1 cellular context compared by ENCODE assay signal in the genomic region with DNA sequence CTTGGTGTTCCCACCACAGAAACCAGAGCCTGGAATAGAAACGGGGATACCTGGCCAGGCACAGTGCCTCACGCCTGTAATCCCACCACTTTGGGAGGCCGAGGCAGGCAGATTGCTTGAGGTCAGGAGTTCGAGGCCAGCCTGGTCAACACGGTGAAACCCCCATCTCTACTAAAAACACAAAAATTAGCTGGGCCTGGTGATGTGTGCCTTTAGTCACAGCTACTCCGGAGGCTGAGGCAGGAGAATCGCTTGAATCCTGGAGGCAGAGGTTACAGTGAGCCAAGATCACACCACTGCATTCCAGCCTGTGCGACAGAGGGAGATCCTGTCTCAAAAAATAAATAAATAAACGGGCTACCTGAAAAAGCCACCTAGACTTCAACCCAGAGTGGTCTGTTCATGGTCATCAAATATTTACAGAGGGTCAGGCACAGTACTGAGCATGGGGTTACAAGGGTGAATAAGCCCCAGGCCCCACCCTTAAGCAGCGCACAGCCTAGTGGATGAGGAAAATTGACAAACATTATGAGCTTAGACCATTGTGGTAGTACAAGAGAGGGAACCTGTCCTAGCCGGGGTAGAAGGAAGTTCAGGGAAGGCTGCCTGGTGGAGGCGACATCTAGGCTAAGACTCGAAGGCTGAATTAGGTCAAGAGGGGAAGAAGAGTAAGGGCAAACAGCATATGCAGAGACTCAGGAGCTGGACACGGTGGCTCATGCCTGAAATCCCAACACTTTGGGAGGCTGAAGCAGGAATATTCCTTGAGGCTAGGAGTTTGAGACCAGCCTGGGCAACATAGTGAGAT.
A peak's percentile ranks its signal among the peaks of the same experiment; 100 is the strongest.
TF ChIP-seq lines count a peak whose summit lies in the region.

No MANE protein-coding gene starts in this region.

TF ChIP-seq in HepG2, 621 proteins besides CTCF, POLR2A, EP300 and RAD21 (continued from another document and continues in another):
- TF ChIP-seq ZFP36 (IDR thresholded peaks at IDR 0.05; ENCODE audit: borderline replicate concordance, low read depth, low read length, partially characterized antibody) (peak; percentile 98), DPF2 (CRISPR knock-in tag; IDR thresholded peaks at IDR 0.05; ENCODE audit: borderline replicate concordance, low read depth) (peak; percentile 91), ATF7-NPFF (CRISPR knock-in tag; IDR thresholded peaks at IDR 0.05; ENCODE audit: low read depth) (0 out of 2 replicates have a peak, but pooled peaks have one; percentile 8), HNRNPLL (IDR thresholded peaks at IDR 0.05; ENCODE audit: low read depth, low read length, poor library complexity, severe bottlenecking) (no peak), GATAD1 (CRISPR knock-in tag; IDR thresholded peaks at IDR 0.05) (peak; percentile 78), RBAK (CRISPR knock-in tag; IDR thresholded peaks at IDR 0.05) (0 out of 2 replicates have a peak, but pooled peaks have one; percentile 38), ZNF207 (IDR thresholded peaks at IDR 0.05; ENCODE audit: borderline replicate concordance) (no peak), REPIN1 (CRISPR knock-in tag; IDR thresholded peaks at IDR 0.05; ENCODE audit: borderline replicate concordance, low read depth) (peak; percentile 87; the same call in 1 of the 2 replicates), HNF4A (CRISPR knock-in tag; IDR thresholded peaks at IDR 0.05) (peak; percentile 92), PHF20 (CRISPR knock-in tag; IDR thresholded peaks at IDR 0.05) (peak; percentile 44; the same call in 1 of the 2 replicates), TBX2 (CRISPR knock-in tag; IDR thresholded peaks at IDR 0.05; ENCODE audit: borderline replicate concordance) (peak; percentile 95), ZC3H13 (CRISPR knock-in tag; IDR thresholded peaks at IDR 0.05) (peak; percentile 62; the same call in 1 of the 2 replicates), ZNF460 (CRISPR knock-in tag; IDR thresholded peaks at IDR 0.05; ENCODE audit: borderline replicate concordance) (peak; percentile 43; the same call in 1 of the 2 replicates), ZNF841 (CRISPR knock-in tag; IDR thresholded peaks at IDR 0.05; ENCODE audit: borderline replicate concordance) (no peak)
- TF ChIP-seq, protein P1, sequence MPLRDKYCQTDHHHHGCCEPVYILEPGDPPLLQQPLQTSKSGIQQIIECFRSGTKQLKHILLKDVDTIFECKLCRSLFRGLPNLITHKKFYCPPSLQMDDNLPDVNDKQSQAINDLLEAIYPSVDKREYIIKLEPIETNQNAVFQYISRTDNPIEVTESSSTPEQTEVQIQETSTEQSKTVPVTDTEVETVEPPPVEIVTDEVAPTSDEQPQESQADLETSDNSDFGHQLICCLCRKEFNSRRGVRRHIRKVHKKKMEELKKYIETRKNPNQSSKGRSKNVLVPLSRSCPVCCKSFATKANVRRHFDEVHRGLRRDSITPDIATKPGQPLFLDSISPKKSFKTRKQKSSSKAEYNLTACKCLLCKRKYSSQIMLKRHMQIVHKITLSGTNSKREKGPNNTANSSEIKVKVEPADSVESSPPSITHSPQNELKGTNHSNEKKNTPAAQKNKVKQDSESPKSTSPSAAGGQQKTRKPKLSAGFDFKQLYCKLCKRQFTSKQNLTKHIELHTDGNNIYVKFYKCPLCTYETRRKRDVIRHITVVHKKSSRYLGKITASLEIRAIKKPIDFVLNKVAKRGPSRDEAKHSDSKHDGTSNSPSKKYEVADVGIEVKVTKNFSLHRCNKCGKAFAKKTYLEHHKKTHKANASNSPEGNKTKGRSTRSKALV (CRISPR knock-in tag; IDR thresholded peaks at IDR 0.05) = peak; percentile 87; the same call in 1 of the 2 replicates
- TF ChIP-seq, protein P2, sequence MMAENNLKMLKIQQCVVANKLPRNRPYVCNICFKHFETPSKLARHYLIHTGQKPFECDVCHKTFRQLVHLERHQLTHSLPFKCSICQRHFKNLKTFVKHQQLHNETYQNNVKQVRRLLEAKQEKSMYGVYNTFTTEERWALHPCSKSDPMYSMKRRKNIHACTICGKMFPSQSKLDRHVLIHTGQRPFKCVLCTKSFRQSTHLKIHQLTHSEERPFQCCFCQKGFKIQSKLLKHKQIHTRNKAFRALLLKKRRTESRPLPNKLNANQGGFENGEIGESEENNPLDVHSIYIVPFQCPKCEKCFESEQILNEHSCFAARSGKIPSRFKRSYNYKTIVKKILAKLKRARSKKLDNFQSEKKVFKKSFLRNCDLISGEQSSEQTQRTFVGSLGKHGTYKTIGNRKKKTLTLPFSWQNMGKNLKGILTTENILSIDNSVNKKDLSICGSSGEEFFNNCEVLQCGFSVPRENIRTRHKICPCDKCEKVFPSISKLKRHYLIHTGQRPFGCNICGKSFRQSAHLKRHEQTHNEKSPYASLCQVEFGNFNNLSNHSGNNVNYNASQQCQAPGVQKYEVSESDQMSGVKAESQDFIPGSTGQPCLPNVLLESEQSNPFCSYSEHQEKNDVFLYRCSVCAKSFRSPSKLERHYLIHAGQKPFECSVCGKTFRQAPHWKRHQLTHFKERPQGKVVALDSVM (CRISPR knock-in tag; IDR thresholded peaks at IDR 0.05) = peak; percentile 100
- TF ChIP-seq, protein P3, sequence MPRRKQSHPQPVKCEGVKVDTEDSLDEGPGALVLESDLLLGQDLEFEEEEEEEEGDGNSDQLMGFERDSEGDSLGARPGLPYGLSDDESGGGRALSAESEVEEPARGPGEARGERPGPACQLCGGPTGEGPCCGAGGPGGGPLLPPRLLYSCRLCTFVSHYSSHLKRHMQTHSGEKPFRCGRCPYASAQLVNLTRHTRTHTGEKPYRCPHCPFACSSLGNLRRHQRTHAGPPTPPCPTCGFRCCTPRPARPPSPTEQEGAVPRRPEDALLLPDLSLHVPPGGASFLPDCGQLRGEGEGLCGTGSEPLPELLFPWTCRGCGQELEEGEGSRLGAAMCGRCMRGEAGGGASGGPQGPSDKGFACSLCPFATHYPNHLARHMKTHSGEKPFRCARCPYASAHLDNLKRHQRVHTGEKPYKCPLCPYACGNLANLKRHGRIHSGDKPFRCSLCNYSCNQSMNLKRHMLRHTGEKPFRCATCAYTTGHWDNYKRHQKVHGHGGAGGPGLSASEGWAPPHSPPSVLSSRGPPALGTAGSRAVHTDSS (CRISPR knock-in tag; conservative IDR thresholded peaks at IDR 0.05) = no peak
- TF ChIP-seq, protein P4, sequence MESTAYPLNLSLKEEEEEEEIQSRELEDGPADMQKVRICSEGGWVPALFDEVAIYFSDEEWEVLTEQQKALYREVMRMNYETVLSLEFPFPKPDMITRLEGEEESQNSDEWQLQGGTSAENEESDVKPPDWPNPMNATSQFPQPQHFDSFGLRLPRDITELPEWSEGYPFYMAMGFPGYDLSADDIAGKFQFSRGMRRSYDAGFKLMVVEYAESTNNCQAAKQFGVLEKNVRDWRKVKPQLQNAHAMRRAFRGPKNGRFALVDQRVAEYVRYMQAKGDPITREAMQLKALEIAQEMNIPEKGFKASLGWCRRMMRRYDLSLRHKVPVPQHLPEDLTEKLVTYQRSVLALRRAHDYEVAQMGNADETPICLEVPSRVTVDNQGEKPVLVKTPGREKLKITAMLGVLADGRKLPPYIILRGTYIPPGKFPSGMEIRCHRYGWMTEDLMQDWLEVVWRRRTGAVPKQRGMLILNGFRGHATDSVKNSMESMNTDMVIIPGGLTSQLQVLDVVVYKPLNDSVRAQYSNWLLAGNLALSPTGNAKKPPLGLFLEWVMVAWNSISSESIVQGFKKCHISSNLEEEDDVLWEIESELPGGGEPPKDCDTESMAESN (CRISPR knock-in tag; conservative IDR thresholded peaks at IDR 0.05) = peak; percentile 83; the same call in 1 of the 2 replicates
- TF ChIP-seq, protein P5, sequence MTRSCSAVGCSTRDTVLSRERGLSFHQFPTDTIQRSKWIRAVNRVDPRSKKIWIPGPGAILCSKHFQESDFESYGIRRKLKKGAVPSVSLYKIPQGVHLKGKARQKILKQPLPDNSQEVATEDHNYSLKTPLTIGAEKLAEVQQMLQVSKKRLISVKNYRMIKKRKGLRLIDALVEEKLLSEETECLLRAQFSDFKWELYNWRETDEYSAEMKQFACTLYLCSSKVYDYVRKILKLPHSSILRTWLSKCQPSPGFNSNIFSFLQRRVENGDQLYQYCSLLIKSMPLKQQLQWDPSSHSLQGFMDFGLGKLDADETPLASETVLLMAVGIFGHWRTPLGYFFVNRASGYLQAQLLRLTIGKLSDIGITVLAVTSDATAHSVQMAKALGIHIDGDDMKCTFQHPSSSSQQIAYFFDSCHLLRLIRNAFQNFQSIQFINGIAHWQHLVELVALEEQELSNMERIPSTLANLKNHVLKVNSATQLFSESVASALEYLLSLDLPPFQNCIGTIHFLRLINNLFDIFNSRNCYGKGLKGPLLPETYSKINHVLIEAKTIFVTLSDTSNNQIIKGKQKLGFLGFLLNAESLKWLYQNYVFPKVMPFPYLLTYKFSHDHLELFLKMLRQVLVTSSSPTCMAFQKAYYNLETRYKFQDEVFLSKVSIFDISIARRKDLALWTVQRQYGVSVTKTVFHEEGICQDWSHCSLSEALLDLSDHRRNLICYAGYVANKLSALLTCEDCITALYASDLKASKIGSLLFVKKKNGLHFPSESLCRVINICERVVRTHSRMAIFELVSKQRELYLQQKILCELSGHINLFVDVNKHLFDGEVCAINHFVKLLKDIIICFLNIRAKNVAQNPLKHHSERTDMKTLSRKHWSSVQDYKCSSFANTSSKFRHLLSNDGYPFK (CRISPR knock-in tag; IDR thresholded peaks at IDR 0.05; ENCODE audit: borderline replicate concordance) = peak; percentile 37; the same call in 1 of the 2 replicates
- TF ChIP-seq, protein P6, sequence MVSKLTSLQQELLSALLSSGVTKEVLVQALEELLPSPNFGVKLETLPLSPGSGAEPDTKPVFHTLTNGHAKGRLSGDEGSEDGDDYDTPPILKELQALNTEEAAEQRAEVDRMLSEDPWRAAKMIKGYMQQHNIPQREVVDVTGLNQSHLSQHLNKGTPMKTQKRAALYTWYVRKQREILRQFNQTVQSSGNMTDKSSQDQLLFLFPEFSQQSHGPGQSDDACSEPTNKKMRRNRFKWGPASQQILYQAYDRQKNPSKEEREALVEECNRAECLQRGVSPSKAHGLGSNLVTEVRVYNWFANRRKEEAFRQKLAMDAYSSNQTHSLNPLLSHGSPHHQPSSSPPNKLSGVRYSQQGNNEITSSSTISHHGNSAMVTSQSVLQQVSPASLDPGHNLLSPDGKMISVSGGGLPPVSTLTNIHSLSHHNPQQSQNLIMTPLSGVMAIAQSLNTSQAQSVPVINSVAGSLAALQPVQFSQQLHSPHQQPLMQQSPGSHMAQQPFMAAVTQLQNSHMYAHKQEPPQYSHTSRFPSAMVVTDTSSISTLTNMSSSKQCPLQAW (CRISPR knock-in tag; IDR thresholded peaks at IDR 0.05) = peak; percentile 96; the same call in 1 of the 2 replicates
- TF ChIP-seq, protein P7, sequence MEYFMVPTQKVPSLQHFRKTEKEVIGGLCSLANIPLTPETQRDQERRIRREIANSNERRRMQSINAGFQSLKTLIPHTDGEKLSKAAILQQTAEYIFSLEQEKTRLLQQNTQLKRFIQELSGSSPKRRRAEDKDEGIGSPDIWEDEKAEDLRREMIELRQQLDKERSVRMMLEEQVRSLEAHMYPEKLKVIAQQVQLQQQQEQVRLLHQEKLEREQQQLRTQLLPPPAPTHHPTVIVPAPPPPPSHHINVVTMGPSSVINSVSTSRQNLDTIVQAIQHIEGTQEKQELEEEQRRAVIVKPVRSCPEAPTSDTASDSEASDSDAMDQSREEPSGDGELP (IDR thresholded peaks at IDR 0.05; ENCODE audit: borderline replicate concordance, low read depth) = peak; percentile 50; the same call in 1 of the 2 replicates
- TF ChIP-seq, protein P8, sequence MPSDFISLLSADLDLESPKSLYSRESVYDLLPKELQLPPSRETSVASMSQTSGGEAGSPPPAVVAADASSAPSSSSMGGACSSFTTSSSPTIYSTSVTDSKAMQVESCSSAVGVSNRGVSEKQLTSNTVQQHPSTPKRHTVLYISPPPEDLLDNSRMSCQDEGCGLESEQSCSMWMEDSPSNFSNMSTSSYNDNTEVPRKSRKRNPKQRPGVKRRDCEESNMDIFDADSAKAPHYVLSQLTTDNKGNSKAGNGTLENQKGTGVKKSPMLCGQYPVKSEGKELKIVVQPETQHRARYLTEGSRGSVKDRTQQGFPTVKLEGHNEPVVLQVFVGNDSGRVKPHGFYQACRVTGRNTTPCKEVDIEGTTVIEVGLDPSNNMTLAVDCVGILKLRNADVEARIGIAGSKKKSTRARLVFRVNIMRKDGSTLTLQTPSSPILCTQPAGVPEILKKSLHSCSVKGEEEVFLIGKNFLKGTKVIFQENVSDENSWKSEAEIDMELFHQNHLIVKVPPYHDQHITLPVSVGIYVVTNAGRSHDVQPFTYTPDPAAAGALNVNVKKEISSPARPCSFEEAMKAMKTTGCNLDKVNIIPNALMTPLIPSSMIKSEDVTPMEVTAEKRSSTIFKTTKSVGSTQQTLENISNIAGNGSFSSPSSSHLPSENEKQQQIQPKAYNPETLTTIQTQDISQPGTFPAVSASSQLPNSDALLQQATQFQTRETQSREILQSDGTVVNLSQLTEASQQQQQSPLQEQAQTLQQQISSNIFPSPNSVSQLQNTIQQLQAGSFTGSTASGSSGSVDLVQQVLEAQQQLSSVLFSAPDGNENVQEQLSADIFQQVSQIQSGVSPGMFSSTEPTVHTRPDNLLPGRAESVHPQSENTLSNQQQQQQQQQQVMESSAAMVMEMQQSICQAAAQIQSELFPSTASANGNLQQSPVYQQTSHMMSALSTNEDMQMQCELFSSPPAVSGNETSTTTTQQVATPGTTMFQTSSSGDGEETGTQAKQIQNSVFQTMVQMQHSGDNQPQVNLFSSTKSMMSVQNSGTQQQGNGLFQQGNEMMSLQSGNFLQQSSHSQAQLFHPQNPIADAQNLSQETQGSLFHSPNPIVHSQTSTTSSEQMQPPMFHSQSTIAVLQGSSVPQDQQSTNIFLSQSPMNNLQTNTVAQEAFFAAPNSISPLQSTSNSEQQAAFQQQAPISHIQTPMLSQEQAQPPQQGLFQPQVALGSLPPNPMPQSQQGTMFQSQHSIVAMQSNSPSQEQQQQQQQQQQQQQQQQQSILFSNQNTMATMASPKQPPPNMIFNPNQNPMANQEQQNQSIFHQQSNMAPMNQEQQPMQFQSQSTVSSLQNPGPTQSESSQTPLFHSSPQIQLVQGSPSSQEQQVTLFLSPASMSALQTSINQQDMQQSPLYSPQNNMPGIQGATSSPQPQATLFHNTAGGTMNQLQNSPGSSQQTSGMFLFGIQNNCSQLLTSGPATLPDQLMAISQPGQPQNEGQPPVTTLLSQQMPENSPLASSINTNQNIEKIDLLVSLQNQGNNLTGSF (CRISPR knock-in tag; IDR thresholded peaks at IDR 0.05) = no peak; the same call in 1 of the 2 replicates
- TF ChIP-seq, protein P9, sequence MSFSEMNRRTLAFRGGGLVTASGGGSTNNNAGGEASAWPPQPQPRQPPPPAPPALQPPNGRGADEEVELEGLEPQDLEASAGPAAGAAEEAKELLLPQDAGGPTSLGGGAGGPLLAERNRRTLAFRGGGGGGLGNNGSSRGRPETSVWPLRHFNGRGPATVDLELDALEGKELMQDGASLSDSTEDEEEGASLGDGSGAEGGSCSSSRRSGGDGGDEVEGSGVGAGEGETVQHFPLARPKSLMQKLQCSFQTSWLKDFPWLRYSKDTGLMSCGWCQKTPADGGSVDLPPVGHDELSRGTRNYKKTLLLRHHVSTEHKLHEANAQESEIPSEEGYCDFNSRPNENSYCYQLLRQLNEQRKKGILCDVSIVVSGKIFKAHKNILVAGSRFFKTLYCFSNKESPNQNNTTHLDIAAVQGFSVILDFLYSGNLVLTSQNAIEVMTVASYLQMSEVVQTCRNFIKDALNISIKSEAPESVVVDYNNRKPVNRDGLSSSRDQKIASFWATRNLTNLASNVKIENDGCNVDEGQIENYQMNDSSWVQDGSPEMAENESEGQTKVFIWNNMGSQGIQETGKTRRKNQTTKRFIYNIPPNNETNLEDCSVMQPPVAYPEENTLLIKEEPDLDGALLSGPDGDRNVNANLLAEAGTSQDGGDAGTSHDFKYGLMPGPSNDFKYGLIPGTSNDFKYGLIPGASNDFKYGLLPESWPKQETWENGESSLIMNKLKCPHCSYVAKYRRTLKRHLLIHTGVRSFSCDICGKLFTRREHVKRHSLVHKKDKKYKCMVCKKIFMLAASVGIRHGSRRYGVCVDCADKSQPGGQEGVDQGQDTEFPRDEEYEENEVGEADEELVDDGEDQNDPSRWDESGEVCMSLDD (CRISPR knock-in tag; IDR thresholded peaks at IDR 0.05; ENCODE audit: borderline replicate concordance) = no peak; the same call in 1 of the 2 replicates
